1 cellular context compared by ENCODE assay signal in genomic region chr14:54500744-54501143, GRCh38.
TF ChIP-seq lines count a peak whose summit lies in the region.

No MANE protein-coding gene starts in this region.

TF ChIP-seq in GM12878, 131 proteins besides CTCF, POLR2A, EP300 and RAD21 (continued from another document):
- TF ChIP-seq E4F1 (IDR thresholded peaks at IDR 0.05; ENCODE audit: borderline replicate concordance, partially characterized antibody) (no peak), RBBP5 (conservative IDR thresholded peaks at IDR 0.05) (no peak), ESRRA (IDR thresholded peaks at IDR 0.05; ENCODE audit: low read length) (no peak), KLF5 (IDR thresholded peaks at IDR 0.05; ENCODE audit: partially characterized antibody) (no peak), ATF2 (IDR thresholded peaks at IDR 0.05; ENCODE audit: low read length) (no peak)
